Comparison of ENCODE assay signal across 1 cellular context in the genomic region with DNA sequence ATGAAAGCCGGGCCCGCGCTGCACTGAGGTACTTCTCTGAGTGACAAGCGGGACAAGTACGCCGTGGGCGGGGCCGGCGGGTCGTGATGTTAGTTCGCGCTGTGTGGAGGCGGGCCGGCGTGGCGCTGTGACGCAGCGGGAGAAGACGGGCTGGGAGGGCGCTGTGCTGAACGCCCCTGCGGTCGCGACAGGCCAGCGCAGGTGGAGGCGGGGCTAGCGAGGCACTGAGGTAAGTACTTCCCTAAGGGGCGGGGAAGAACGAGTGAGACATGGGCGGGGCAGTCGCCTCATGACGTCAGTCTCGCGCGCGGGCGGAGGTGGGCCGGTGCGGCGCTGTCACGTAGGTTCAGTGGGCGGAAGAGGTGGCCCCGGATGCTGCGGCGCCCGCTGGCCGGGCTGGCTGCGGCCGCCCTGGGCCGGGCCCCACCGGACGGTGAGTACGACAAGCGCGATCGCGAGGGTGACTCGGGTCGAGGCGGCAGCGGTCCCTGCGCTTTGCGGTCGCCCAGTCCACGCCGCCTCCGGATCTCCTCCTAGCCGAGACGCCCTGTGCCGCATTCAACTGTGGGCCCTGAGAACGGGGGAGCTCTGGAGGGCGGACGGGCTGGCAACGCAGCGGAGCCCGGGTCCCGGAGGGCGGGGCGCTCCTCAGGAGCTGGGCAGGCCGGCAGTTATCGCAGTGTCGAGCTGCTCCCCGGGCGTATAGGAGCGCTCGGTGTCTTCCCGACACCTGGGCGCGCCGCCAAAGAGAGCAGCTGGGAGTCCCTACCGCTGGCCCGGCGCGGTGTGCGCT.
TF ChIP-seq lines count a peak whose summit lies in the region.

A gene with protein sequence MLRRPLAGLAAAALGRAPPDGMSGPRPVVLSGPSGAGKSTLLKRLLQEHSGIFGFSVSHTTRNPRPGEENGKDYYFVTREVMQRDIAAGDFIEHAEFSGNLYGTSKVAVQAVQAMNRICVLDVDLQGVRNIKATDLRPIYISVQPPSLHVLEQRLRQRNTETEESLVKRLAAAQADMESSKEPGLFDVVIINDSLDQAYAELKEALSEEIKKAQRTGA (plus strand): TSS at position 349 of the 793 bp plus-strand sequence. CDS start 24 bp downstream, at position 373.

TF ChIP-seq in HepG2, 621 proteins besides CTCF, POLR2A, EP300 and RAD21 (continued from another document and continues in another):
- TF ChIP-seq, protein P1, sequence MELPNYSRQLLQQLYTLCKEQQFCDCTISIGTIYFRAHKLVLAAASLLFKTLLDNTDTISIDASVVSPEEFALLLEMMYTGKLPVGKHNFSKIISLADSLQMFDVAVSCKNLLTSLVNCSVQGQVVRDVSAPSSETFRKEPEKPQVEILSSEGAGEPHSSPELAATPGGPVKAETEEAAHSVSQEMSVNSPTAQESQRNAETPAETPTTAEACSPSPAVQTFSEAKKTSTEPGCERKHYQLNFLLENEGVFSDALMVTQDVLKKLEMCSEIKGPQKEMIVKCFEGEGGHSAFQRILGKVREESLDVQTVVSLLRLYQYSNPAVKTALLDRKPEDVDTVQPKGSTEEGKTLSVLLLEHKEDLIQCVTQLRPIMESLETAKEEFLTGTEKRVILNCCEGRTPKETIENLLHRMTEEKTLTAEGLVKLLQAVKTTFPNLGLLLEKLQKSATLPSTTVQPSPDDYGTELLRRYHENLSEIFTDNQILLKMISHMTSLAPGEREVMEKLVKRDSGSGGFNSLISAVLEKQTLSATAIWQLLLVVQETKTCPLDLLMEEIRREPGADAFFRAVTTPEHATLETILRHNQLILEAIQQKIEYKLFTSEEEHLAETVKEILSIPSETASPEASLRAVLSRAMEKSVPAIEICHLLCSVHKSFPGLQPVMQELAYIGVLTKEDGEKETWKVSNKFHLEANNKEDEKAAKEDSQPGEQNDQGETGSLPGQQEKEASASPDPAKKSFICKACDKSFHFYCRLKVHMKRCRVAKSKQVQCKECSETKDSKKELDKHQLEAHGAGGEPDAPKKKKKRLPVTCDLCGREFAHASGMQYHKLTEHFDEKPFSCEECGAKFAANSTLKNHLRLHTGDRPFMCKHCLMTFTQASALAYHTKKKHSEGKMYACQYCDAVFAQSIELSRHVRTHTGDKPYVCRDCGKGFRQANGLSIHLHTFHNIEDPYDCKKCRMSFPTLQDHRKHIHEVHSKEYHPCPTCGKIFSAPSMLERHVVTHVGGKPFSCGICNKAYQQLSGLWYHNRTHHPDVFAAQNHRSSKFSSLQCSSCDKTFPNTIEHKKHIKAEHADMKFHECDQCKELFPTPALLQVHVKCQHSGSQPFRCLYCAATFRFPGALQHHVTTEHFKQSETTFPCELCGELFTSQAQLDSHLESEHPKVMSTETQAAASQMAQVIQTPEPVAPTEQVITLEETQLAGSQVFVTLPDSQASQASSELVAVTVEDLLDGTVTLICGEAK (IDR thresholded peaks at IDR 0.05), result no peak
- TF ChIP-seq, protein P1 (CRISPR knock-in tag; IDR thresholded peaks at IDR 0.05), result peak; percentile 10; the same call in 1 of the 2 replicates
- TF ChIP-seq, protein P2, sequence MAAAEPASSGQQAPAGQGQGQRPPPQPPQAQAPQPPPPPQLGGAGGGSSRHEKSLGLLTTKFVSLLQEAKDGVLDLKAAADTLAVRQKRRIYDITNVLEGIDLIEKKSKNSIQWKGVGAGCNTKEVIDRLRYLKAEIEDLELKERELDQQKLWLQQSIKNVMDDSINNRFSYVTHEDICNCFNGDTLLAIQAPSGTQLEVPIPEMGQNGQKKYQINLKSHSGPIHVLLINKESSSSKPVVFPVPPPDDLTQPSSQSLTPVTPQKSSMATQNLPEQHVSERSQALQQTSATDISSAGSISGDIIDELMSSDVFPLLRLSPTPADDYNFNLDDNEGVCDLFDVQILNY (CRISPR knock-in tag; conservative IDR thresholded peaks at IDR 0.05), result no peak
- TF ChIP-seq, protein P3, sequence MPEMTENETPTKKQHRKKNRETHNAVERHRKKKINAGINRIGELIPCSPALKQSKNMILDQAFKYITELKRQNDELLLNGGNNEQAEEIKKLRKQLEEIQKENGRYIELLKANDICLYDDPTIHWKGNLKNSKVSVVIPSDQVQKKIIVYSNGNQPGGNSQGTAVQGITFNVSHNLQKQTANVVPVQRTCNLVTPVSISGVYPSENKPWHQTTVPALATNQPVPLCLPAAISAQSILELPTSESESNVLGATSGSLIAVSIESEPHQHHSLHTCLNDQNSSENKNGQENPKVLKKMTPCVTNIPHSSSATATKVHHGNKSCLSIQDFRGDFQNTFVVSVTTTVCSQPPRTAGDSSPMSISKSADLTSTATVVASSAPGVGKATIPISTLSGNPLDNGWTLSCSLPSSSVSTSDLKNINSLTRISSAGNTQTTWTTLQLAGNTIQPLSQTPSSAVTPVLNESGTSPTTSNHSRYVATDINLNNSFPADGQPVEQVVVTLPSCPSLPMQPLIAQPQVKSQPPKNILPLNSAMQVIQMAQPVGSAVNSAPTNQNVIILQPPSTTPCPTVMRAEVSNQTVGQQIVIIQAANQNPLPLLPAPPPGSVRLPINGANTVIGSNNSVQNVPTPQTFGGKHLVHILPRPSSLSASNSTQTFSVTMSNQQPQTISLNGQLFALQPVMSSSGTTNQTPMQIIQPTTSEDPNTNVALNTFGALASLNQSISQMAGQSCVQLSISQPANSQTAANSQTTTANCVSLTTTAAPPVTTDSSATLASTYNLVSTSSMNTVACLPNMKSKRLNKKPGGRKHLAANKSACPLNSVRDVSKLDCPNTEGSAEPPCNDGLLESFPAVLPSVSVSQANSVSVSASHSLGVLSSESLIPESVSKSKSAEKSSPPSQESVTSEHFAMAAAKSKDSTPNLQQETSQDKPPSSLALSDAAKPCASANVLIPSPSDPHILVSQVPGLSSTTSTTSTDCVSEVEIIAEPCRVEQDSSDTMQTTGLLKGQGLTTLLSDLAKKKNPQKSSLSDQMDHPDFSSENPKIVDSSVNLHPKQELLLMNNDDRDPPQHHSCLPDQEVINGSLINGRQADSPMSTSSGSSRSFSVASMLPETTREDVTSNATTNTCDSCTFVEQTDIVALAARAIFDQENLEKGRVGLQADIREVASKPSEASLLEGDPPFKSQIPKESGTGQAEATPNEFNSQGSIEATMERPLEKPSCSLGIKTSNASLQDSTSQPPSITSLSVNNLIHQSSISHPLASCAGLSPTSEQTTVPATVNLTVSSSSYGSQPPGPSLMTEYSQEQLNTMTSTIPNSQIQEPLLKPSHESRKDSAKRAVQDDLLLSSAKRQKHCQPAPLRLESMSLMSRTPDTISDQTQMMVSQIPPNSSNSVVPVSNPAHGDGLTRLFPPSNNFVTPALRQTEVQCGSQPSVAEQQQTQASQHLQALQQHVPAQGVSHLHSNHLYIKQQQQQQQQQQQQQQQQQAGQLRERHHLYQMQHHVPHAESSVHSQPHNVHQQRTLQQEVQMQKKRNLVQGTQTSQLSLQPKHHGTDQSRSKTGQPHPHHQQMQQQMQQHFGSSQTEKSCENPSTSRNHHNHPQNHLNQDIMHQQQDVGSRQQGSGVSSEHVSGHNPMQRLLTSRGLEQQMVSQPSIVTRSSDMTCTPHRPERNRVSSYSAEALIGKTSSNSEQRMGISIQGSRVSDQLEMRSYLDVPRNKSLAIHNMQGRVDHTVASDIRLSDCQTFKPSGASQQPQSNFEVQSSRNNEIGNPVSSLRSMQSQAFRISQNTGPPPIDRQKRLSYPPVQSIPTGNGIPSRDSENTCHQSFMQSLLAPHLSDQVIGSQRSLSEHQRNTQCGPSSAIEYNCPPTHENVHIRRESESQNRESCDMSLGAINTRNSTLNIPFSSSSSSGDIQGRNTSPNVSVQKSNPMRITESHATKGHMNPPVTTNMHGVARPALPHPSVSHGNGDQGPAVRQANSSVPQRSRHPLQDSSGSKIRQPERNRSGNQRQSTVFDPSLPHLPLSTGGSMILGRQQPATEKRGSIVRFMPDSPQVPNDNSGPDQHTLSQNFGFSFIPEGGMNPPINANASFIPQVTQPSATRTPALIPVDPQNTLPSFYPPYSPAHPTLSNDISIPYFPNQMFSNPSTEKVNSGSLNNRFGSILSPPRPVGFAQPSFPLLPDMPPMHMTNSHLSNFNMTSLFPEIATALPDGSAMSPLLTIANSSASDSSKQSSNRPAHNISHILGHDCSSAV (CRISPR knock-in tag; IDR thresholded peaks at IDR 0.05; ENCODE audit: borderline replicate concordance), result no peak
- TF ChIP-seq ZNF124 (CRISPR knock-in tag; IDR thresholded peaks at IDR 0.05) (no peak), KDM5A (IDR thresholded peaks at IDR 0.05; ENCODE audit: borderline replicate concordance, low read length) (peak; percentile 58; the same call in 1 of the 2 replicates), ZKSCAN5 (CRISPR knock-in tag; IDR thresholded peaks at IDR 0.05) (no peak), ZNF562 (CRISPR knock-in tag; IDR thresholded peaks at IDR 0.05; ENCODE audit: borderline replicate concordance) (no peak), TBX3 (IDR thresholded peaks at IDR 0.05; ENCODE audit: borderline replicate concordance) (peak; percentile 57; the same call in 1 of the 2 replicates), KAT8 (CRISPR knock-in tag; IDR thresholded peaks at IDR 0.05) (peak; percentile 91), ZNF253 (CRISPR knock-in tag; IDR thresholded peaks at IDR 0.05; ENCODE audit: borderline replicate concordance) (no peak), ZNF577 (CRISPR knock-in tag; IDR thresholded peaks at IDR 0.05; ENCODE audit: borderline replicate concordance, low read depth) (no peak), MAZ (IDR thresholded peaks at IDR 0.05; ENCODE audit: borderline replicate concordance, low read depth, low read length) (peak; percentile 82), MAZ (CRISPR knock-in tag; IDR thresholded peaks at IDR 0.05; ENCODE audit: low read depth) (peak; percentile 97), CENPT (CRISPR knock-in tag; IDR thresholded peaks at IDR 0.05; ENCODE audit: low read depth) (no peak; the same call in 1 of the 2 replicates), ONECUT2 (CRISPR knock-in tag; IDR thresholded peaks at IDR 0.05) (no peak), ZFY (CRISPR knock-in tag; IDR thresholded peaks at IDR 0.05) (peak; percentile 88), MED13 (CRISPR knock-in tag; IDR thresholded peaks at IDR 0.05) (0 out of 2 replicates have a peak, but pooled peaks have one; percentile 40), ZFP1 (CRISPR knock-in tag; IDR thresholded peaks at IDR 0.05) (0 out of 2 replicates have a peak, but pooled peaks have one; percentile 48), AHR (CRISPR knock-in tag; IDR thresholded peaks at IDR 0.05) (0 out of 2 replicates have a peak, but pooled peaks have one; percentile 43), NCOA5 (CRISPR knock-in tag; IDR thresholded peaks at IDR 0.05) (no peak), MYNN (CRISPR knock-in tag; IDR thresholded peaks at IDR 0.05; ENCODE audit: low read depth) (no peak), PHF8 (CRISPR knock-in tag; IDR thresholded peaks at IDR 0.05) (peak; percentile 76), TBL1XR1 (IDR thresholded peaks at IDR 0.05; ENCODE audit: borderline replicate concordance, low read length, partially characterized antibody) (no peak), ZNF235 (CRISPR knock-in tag; IDR thresholded peaks at IDR 0.05; ENCODE audit: borderline replicate concordance) (peak; percentile 53; the same call in 1 of the 2 replicates), REXO4 (CRISPR knock-in tag; IDR thresholded peaks at IDR 0.05; ENCODE audit: borderline replicate concordance) (no peak), ZNF678 (CRISPR knock-in tag; IDR thresholded peaks at IDR 0.05) (0 out of 2 replicates have a peak, but pooled peaks have one; percentile 45), YEATS2 (CRISPR knock-in tag; IDR thresholded peaks at IDR 0.05; ENCODE audit: borderline replicate concordance) (peak; percentile 86; the same call in 1 of the 2 replicates)
- TF ChIP-seq, protein P4, sequence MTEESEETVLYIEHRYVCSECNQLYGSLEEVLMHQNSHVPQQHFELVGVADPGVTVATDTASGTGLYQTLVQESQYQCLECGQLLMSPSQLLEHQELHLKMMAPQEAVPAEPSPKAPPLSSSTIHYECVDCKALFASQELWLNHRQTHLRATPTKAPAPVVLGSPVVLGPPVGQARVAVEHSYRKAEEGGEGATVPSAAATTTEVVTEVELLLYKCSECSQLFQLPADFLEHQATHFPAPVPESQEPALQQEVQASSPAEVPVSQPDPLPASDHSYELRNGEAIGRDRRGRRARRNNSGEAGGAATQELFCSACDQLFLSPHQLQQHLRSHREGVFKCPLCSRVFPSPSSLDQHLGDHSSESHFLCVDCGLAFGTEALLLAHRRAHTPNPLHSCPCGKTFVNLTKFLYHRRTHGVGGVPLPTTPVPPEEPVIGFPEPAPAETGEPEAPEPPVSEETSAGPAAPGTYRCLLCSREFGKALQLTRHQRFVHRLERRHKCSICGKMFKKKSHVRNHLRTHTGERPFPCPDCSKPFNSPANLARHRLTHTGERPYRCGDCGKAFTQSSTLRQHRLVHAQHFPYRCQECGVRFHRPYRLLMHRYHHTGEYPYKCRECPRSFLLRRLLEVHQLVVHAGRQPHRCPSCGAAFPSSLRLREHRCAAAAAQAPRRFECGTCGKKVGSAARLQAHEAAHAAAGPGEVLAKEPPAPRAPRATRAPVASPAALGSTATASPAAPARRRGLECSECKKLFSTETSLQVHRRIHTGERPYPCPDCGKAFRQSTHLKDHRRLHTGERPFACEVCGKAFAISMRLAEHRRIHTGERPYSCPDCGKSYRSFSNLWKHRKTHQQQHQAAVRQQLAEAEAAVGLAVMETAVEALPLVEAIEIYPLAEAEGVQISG (CRISPR knock-in tag; IDR thresholded peaks at IDR 0.05), result peak; percentile 91
- TF ChIP-seq, protein P5, sequence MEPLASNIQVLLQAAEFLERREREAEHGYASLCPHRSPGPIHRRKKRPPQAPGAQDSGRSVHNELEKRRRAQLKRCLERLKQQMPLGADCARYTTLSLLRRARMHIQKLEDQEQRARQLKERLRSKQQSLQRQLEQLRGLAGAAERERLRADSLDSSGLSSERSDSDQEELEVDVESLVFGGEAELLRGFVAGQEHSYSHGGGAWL (CRISPR knock-in tag; IDR thresholded peaks at IDR 0.05), result peak; percentile 41; the same call in 1 of the 2 replicates
- TF ChIP-seq, protein P6, sequence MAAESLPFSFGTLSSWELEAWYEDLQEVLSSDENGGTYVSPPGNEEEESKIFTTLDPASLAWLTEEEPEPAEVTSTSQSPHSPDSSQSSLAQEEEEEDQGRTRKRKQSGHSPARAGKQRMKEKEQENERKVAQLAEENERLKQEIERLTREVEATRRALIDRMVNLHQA (CRISPR knock-in tag; IDR thresholded peaks at IDR 0.05), result no peak
